15 cellular contexts compared by ENCODE assay signal in the genomic region with DNA sequence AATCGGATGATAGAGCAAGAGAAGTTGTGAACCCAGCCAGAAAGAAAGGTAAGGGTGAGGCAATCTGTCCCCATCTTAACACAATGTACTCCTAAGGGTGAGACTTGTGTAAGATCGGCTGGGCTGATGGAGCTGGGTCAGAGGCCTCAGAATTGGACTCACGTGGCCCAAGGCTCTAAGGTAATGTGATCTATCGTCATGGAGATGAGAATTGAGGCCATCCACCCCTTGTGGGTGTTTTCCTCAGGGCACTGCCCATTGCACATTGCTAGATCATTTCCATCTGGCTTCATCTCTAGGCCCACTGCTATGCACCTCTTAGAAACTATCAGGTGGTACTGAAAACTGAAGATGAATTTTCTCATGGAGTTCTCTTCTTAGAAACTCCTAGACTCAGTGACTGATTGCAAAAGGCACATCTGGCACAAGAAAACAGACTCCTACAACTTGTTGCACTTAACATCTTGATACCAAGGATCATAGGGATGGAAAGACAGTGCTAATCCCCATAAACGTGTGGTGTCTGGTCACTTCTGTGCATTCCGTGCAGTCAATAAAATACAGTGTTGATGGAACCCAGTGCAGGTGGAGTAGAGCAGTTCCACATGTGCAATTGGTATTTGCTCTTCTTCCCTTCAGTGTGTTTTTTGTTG.
DNase-seq lines count a peak whose midpoint lies in the region; ATAC-seq and TF ChIP-seq lines count a peak whose summit lies in the region.
"Had no signal": no experiment of that assay in that cellular context is flagged by ENCODE, and none has a peak within 500 bp of the region (broad histone marks: within the 10 kb centered on the region; RNA-seq: fewer than 3 reads in every experiment).

No MANE protein-coding gene starts in this region.

- intact Hi-C loops in colonic mucosa (cut with DNase I) = no loop called here
- intact Hi-C loops in thyroid gland (cut with DNase I) = no loop called here

- ATAC-seq in lung (ENCODE audit: insufficient read depth, low FRiP score) = no peak

- H3K27me3 ChIP-seq in colonic mucosa (no peaks in the 10 kb centered on the region), lung (ENCODE audit: control insufficient read depth, insufficient read depth) (no peaks in the 10 kb centered on the region), skeletal muscle satellite cell (ENCODE audit: control insufficient read depth, insufficient read depth, low read length) (no peaks in the 10 kb centered on the region), thyroid gland (no peaks in the 10 kb centered on the region)

- H3K36me3 ChIP-seq in colonic mucosa (no peaks in the 10 kb centered on the region), lung (ENCODE audit: control insufficient read depth in 2 of 2, insufficient read depth in 2 of 2, low read length in 2 of 2) (peaks cover 0 to 1% of the 10 kb centered on the region in 2 donors), skeletal muscle satellite cell (ENCODE audit: insufficient read depth, low read length) (no peaks in the 10 kb centered on the region), thyroid gland (no peaks in the 10 kb centered on the region)

- H3K4me1 ChIP-seq in colonic mucosa = peaks cover 8% of the 10 kb centered on the region
- H3K4me1 ChIP-seq in lung (ENCODE audit: control insufficient read depth in 2 of 2, insufficient read depth in 2 of 2, low read length in 2 of 2) = peaks cover 6 to 20% of the 10 kb centered on the region in 2 donors
- H3K4me1 ChIP-seq in skeletal muscle satellite cell (ENCODE audit: control insufficient read depth, insufficient read depth, low read length) = peaks cover 49% of the 10 kb centered on the region
- peaks cover 15% of the 10 kb centered on the region in 2 donors for H3K4me1 ChIP-seq in thyroid gland

- peak overlapping the region; percentile 1 for H3K4me2 ChIP-seq in skeletal muscle satellite cell (ENCODE audit: low read length)

- DNase-seq in M059J (ENCODE audit: low read depth) (peak; percentile 42), colonic mucosa (no peak), lung (ENCODE audit: low spot score) (no peak), thyroid gland (no peak), DMS79 treated with DMSO at 0.1 percent for 48 hours (lab: John Stamatoyannopoulos, UW) (no peak), NOMO-1 treated with dmso at 0.1 percent for 144 hours (lab: John Stamatoyannopoulos, UW; ENCODE audit: unreplicated experiment) (no peak)
- no peak for DNase-seq in activated effector memory CD4-positive, alpha-beta T cell treated with Interleukin-2 at 50 U/mL for 16 hours
- DNase-seq: activated CD8-positive, alpha-beta memory T cell treated with anti-CD3 and anti-CD28 coated beads, Interleukin-2, amount 50 U/mL, for 4 hours; activated naive CD4-positive, alpha-beta T cell treated with Interleukin-2 at 50 U/mL for 16 hours; DMS153; effector memory CD4-positive, alpha-beta T cell; NCI-H187; NCI-H524 treated with DMSO at 0.1 percent for 48 hours; stimulated activated CD4-positive, alpha-beta T cell treated with anti-CD3 and anti-CD28 coated beads, Interleukin-4, amount 100 ng/mL, for 24 hours had no signal

- no peaks in the 10 kb centered on the region for H3K9me3 ChIP-seq in colonic mucosa
- H3K9me3 ChIP-seq in lung (ENCODE audit: control insufficient read depth in 2 of 2, insufficient read depth in 1 of 2, low read length in 1 of 2) = no peaks in the 10 kb centered on the region
- no peaks in the 10 kb centered on the region for H3K9me3 ChIP-seq in skeletal muscle satellite cell (replicated peaks; ENCODE audit: low read length)
- no peaks in the 10 kb centered on the region for H3K9me3 ChIP-seq in thyroid gland

- no peak for TF ChIP-seq POLR2A in thyroid gland (IDR thresholded peaks at IDR 0.05)

- H3K27ac ChIP-seq in colonic mucosa (peak overlapping the region; percentile 38), lung (ENCODE audit: low read depth in 1 of 2, low read length in 1 of 2) (peak overlapping the region; percentile 47 to 74), thyroid gland (no peak overlapping the region)

- H3K9ac ChIP-seq in colonic mucosa (ENCODE audit: low read depth in 2 of 2, low read length in 2 of 2) (no peak overlapping the region), skeletal muscle satellite cell (ENCODE audit: low read depth, low read length) (peak overlapping the region; percentile 24)

- WGBS in lung, 2 donors = 89 to 90% methylated on average over 6 of the region's 6 CpGs
- WGBS in thyroid gland, 2 donors = 88 to 95% methylated on average over 6 of the region's 6 CpGs

- H3K4me3 ChIP-seq in colonic mucosa (no peak overlapping the region), lung (no peak overlapping the region), skeletal muscle satellite cell (ENCODE audit: low read length) (no peak overlapping the region), thyroid gland (replicated peaks in 1 of 3) (no peak overlapping the region)

- TF ChIP-seq CTCF in colonic mucosa (IDR thresholded peaks at IDR 0.05) (no peak), lung (IDR thresholded peaks at IDR 0.05; ENCODE audit: control extremely low read depth, extremely low read depth) (no peak), thyroid gland (IDR thresholded peaks at IDR 0.05) (no peak)

Comparison
In these comparisons a context has a peak if more than half of its experiments do, and no peak if none do; other contexts are left out.
1. H3K27ac ChIP-seq: peak in colonic mucosa (single experiment) and lung (2 of 2); none in thyroid gland (0 of 3).